Comparison of ENCODE assay signal across 38 cellular contexts in genomic region chr7:141916099-141916498, GRCh38. TPM values are rescaled to one million over a fixed set of nuclear protein-coding genes. Genes with fewer than 3 reads are reported as not detected.
"Had no signal": no experiment of that assay in that cellular context is flagged by ENCODE, and none has a peak within 500 bp of the region (broad histone marks: within the 10 kb centered on the region; RNA-seq: fewer than 3 reads in every experiment).

Gene OR9A4, plus strand, starts transcription at chr7:141916399. Its CDS starts 2,477 bp downstream, at chr7:141918876.

- ATAC-seq: activated naive CD8-positive, alpha-beta T cell treated with anti-CD3 and anti-CD28 coated beads, Interleukin-2, amount 50 U/mL, for 24 hours; activated T-cell treated with anti-CD3 and anti-CD28 coated beads, Interleukin-2, amount 50 U/mL, for 4 hours; Right ventricle myocardium inferior had no signal

- H2AFZ ChIP-seq: PC-9 had no signal

- H3K27ac ChIP-seq: brain microvascular endothelial cell, KMS-11, PC-9, RWPE1, VCaP had no signal

- H3K4me3 ChIP-seq: PC-9 had no signal

- H3K27me3 Mint-ChIP-seq: activated B cell treated with CpG ODN at 0.5 μM for 24 hours; activated naive CD4-positive, alpha-beta T cell treated with anti-CD3 and anti-CD28 coated beads, Interleukin-2, amount 10 ng/mL, durations not matched to agents 7 days and 5 days had no signal

- H3K27me3 ChIP-seq: brain microvascular endothelial cell had no signal

- DNase-seq: activated B cell treated with CpG ODN at 0.5 μM for 24 hours; activated CD4-positive, alpha-beta memory T cell treated with anti-CD3 and anti-CD28 coated beads for 36 hours; activated CD4-positive, alpha-beta T cell treated with anti-CD3 and anti-CD28 coated beads for 4 hours; activated CD4-positive, alpha-beta T cell treated with anti-CD3 and anti-CD28 coated beads, Interleukin-2, amount 50 U/mL, for 1 hour; activated CD4-positive, CD25-positive, alpha-beta regulatory T cell treated with anti-CD3 and anti-CD28 coated beads, Interleukin-2, amount 50 U/mL, for 72 hours; activated CD8-positive, alpha-beta memory T cell treated with anti-CD3 and anti-CD28 coated beads, Interleukin-2, amount 50 U/mL, for 4 hours; activated effector memory CD4-positive, alpha-beta T cell treated with Interleukin-2 at 50 U/mL for 16 hours; activated naive CD4-positive, alpha-beta T cell treated with anti-CD3 and anti-CD28 coated beads, Interleukin-2, amount 10 ng/mL, durations not matched to agents 7 days and 5 days; activated naive CD8-positive, alpha-beta T cell treated with anti-CD3 and anti-CD28 coated beads, Interleukin-2, amount 50 U/mL, for 24 hours; activated T-cell treated with anti-CD3 and anti-CD28 coated beads for 4 hours; activated T-cell treated with anti-CD3 and anti-CD28 coated beads, Interleukin-2, amount 50 U/mL, for 4 hours; anterior cingulate cortex; brain microvascular endothelial cell; NCI-H1092; NCI-H1436 treated with DMSO at 0.1 percent for 48 hours; NCI-H1694 treated with DMSO at 0.1 percent for 48 hours; NCI-H2029 treated with DMSO at 0.1 percent for 48 hours; NCI-H2107; NCI-H2171; NCI-H510A; NCI-H748 treated with DMSO at 0.1 percent for 48 hours; NK-92 treated with Interleukin-12 subunit alpha and Interleukin-12 subunit beta, amount 100 ng/mL, for 24 hours; SIG-M5; SW 1271; T-helper 1 cell; T-helper 2 cell; T-helper 9 cell had no signal

- H3K36me3 Mint-ChIP-seq: activated CD4-positive, alpha-beta memory T cell treated with anti-CD3 and anti-CD28 coated beads for 36 hours; activated naive CD4-positive, alpha-beta T cell treated with anti-CD3 and anti-CD28 coated beads, Interleukin-2, amount 10 ng/mL, durations not matched to agents 7 days and 5 days; activated naive CD8-positive, alpha-beta T cell had no signal

- H3K36me3 ChIP-seq: brain microvascular endothelial cell had no signal

- FAIRE-seq: RCC 7860 had no signal

- H3K9me3 Mint-ChIP-seq: activated B cell treated with CpG ODN at 0.5 μM for 24 hours; activated naive CD4-positive, alpha-beta T cell treated with anti-CD3 and anti-CD28 coated beads, Interleukin-2, amount 10 ng/mL, durations not matched to agents 7 days and 5 days; activated naive CD8-positive, alpha-beta T cell treated with anti-CD3 and anti-CD28 coated beads, Interleukin-2, amount 50 U/mL, for 24 hours; activated T-cell treated with anti-CD3 and anti-CD28 coated beads, Interleukin-2, amount 50 U/mL, for 4 hours; activated T-helper 1 cell treated with anti-CD3 and anti-CD28 coated beads, Interleukin-12 subunit alpha, Interleukin-12 subunit beta, Interleukin-2, Interleukin-4 antibody, amounts not matched to agents 30 ng/mL and 10 ng/mL and 1 ng/mL, durations not matched to agents 14 hours and 24 hours and 36 hours had no signal

- H3K27ac Mint-ChIP-seq: activated B cell treated with CpG ODN at 0.5 μM for 24 hours; activated CD4-positive, alpha-beta memory T cell treated with anti-CD3 and anti-CD28 coated beads for 36 hours; activated naive CD4-positive, alpha-beta T cell treated with anti-CD3 and anti-CD28 coated beads, Interleukin-2, amount 10 ng/mL, durations not matched to agents 7 days and 5 days; activated naive CD8-positive, alpha-beta T cell; activated naive CD8-positive, alpha-beta T cell treated with anti-CD3 and anti-CD28 coated beads, Interleukin-2, amount 50 U/mL, for 24 hours; activated T-helper 1 cell treated with anti-CD3 and anti-CD28 coated beads, Interleukin-12 subunit alpha, Interleukin-12 subunit beta, Interleukin-2, Interleukin-4 antibody, amounts not matched to agents 30 ng/mL and 10 ng/mL and 1 ng/mL, durations not matched to agents 14 hours and 24 hours and 36 hours had no signal

- H3K4me3 Mint-ChIP-seq: activated B cell treated with CpG ODN at 0.5 μM for 24 hours; activated CD4-positive, alpha-beta memory T cell treated with anti-CD3 and anti-CD28 coated beads for 36 hours; activated naive CD4-positive, alpha-beta T cell treated with anti-CD3 and anti-CD28 coated beads, Interleukin-2, amount 10 ng/mL, durations not matched to agents 7 days and 5 days; activated naive CD8-positive, alpha-beta T cell; activated naive CD8-positive, alpha-beta T cell treated with anti-CD3 and anti-CD28 coated beads, Interleukin-2, amount 50 U/mL, for 24 hours; activated T-cell treated with anti-CD3 and anti-CD28 coated beads, Interleukin-2, amount 50 U/mL, for 4 hours; activated T-helper 1 cell treated with anti-CD3 and anti-CD28 coated beads, Interleukin-12 subunit alpha, Interleukin-12 subunit beta, Interleukin-2, Interleukin-4 antibody, amounts not matched to agents 30 ng/mL and 10 ng/mL and 1 ng/mL, durations not matched to agents 14 hours and 24 hours and 36 hours had no signal

- H3K4me1 Mint-ChIP-seq: activated B cell treated with CpG ODN at 0.5 μM for 24 hours; activated naive CD4-positive, alpha-beta T cell treated with anti-CD3 and anti-CD28 coated beads, Interleukin-2, amount 10 ng/mL, durations not matched to agents 7 days and 5 days; activated naive CD8-positive, alpha-beta T cell treated with anti-CD3 and anti-CD28 coated beads, Interleukin-2, amount 50 U/mL, for 24 hours had no signal

- H3K4me2 ChIP-seq: KMS-11, PC-9 had no signal

RNA-seq across cellular contexts. Expression of gene OR9A4, which starts in this region (rescaled TPM):
- total RNA-seq: activated B cell treated with CpG ODN at 0.5 μM for 24 hours; activated CD4-positive, alpha-beta memory T cell treated with anti-CD3 and anti-CD28 coated beads for 36 hours; activated T-cell treated with anti-CD3 and anti-CD28 coated beads, Interleukin-2, amount 50 U/mL, for 4 hours; activated T-helper 1 cell treated with anti-CD3 and anti-CD28 coated beads, Interleukin-12 subunit alpha, Interleukin-12 subunit beta, Interleukin-2, Interleukin-4 antibody, amounts not matched to agents 30 ng/mL and 10 ng/mL and 1 ng/mL, durations not matched to agents 14 hours and 24 hours and 36 hours; cardiac septum; LHCN-M2; PC-9; Right ventricle myocardium inferior; SK-MEL-5 had no signal
